ENCODE assay signal across 1 cellular context in genomic region chr16:11869657-11870228, GRCh38.
TF ChIP-seq lines count a peak whose summit lies in the region.

No MANE protein-coding gene starts in this region.

TF ChIP-seq in HepG2, 621 proteins besides CTCF, POLR2A, EP300 and RAD21 (continues in another document):
- TF ChIP-seq TP53 (CRISPR knock-in tag; conservative IDR thresholded peaks at IDR 0.05): 0 out of 2 replicates have a peak, but pooled peaks have one; percentile 44
- no peak for TF ChIP-seq TMF1 (CRISPR knock-in tag; IDR thresholded peaks at IDR 0.05; ENCODE audit: low read depth)
- peak; percentile 55; the same call in 1 of the 2 replicates for TF ChIP-seq ZNF691 (CRISPR knock-in tag; IDR thresholded peaks at IDR 0.05; ENCODE audit: borderline replicate concordance, low read depth)
- 0 out of 2 replicates have a peak, but pooled peaks have one; percentile 46 for TF ChIP-seq ATF6 (CRISPR knock-in tag; conservative IDR thresholded peaks at IDR 0.05)
- TF ChIP-seq ZNF710 (CRISPR knock-in tag; IDR thresholded peaks at IDR 0.05; ENCODE audit: borderline replicate concordance): no peak
- TF ChIP-seq MAX (IDR thresholded peaks at IDR 0.05): 0 out of 2 replicates have a peak, but pooled peaks have one; percentile 24
- 0 out of 2 replicates have a peak, but pooled peaks have one; percentile 78 for TF ChIP-seq SSRP1 (CRISPR knock-in tag; IDR thresholded peaks at IDR 0.05)
- TF ChIP-seq MAFG (CRISPR knock-in tag; IDR thresholded peaks at IDR 0.05): no peak
- TF ChIP-seq ZNF747 (CRISPR knock-in tag; IDR thresholded peaks at IDR 0.05; ENCODE audit: borderline replicate concordance): peak; percentile 22; the same call in 1 of the 2 replicates
- 0 out of 2 replicates have a peak, but pooled peaks have one; percentile 54 for TF ChIP-seq PPARG (CRISPR knock-in tag; conservative IDR thresholded peaks at IDR 0.05)
- TF ChIP-seq RXRB (CRISPR knock-in tag; IDR thresholded peaks at IDR 0.05; ENCODE audit: borderline replicate concordance): peak; percentile 71; the same call in 1 of the 2 replicates
- TF ChIP-seq CREM (IDR thresholded peaks at IDR 0.05): peak; percentile 62
- no peak for TF ChIP-seq CREM (CRISPR knock-in tag; IDR thresholded peaks at IDR 0.05)
- TF ChIP-seq MTF2 (CRISPR knock-in tag; IDR thresholded peaks at IDR 0.05; ENCODE audit: borderline replicate concordance): no peak
- TF ChIP-seq NR2F6 (IDR thresholded peaks at IDR 0.05): no peak
- TF ChIP-seq NR2F6 (CRISPR knock-in tag; IDR thresholded peaks at IDR 0.05): peak; percentile 68; the same call in 1 of the 2 replicates
- peak; percentile 98; the same call in 1 of the 2 replicates for TF ChIP-seq NCOR1 (IDR thresholded peaks at IDR 0.05; ENCODE audit: borderline replicate concordance, low read length)
- no peak for TF ChIP-seq MXD3 (CRISPR knock-in tag; IDR thresholded peaks at IDR 0.05)
- no peak for TF ChIP-seq NONO (IDR thresholded peaks at IDR 0.05)
- TF ChIP-seq NONO (CRISPR knock-in tag; conservative IDR thresholded peaks at IDR 0.05): peak; percentile 60
- TF ChIP-seq GFI1 (CRISPR knock-in tag; IDR thresholded peaks at IDR 0.05; ENCODE audit: borderline replicate concordance): peak; percentile 58; the same call in 1 of the 2 replicates
- TF ChIP-seq ZKSCAN8 (CRISPR knock-in tag; IDR thresholded peaks at IDR 0.05; ENCODE audit: borderline replicate concordance): peak; percentile 57; the same call in 1 of the 2 replicates
- TF ChIP-seq RBM39 (IDR thresholded peaks at IDR 0.05; ENCODE audit: low read depth, low read length, poor library complexity, severe bottlenecking): no peak
- TF ChIP-seq ZC3H13 (CRISPR knock-in tag; IDR thresholded peaks at IDR 0.05): peak; percentile 38; the same call in 1 of the 2 replicates
- peak; percentile 59; the same call in 1 of the 2 replicates for TF ChIP-seq THAP11 (CRISPR knock-in tag; IDR thresholded peaks at IDR 0.05)
- TF ChIP-seq RXRA (CRISPR knock-in tag; IDR thresholded peaks at IDR 0.05): no peak; the same call in 1 of the 2 replicates
- no peak for TF ChIP-seq ATRX (CRISPR knock-in tag; IDR thresholded peaks at IDR 0.05; ENCODE audit: borderline replicate concordance)
- TF ChIP-seq FOXP4 (CRISPR knock-in tag; IDR thresholded peaks at IDR 0.05): peak; percentile 80
- TF ChIP-seq ZNF670 (CRISPR knock-in tag; IDR thresholded peaks at IDR 0.05; ENCODE audit: borderline replicate concordance): peak; percentile 22; the same call in 1 of the 2 replicates
- peak; percentile 35 for TF ChIP-seq ZNF12 (CRISPR knock-in tag; IDR thresholded peaks at IDR 0.05)
- peak; percentile 61; the same call in 1 of the 2 replicates for TF ChIP-seq YEATS4 (CRISPR knock-in tag; IDR thresholded peaks at IDR 0.05; ENCODE audit: borderline replicate concordance)
- TF ChIP-seq ZMYM4 (CRISPR knock-in tag; IDR thresholded peaks at IDR 0.05): peak; percentile 61; the same call in 1 of the 2 replicates
- TF ChIP-seq SALL1 (CRISPR knock-in tag; IDR thresholded peaks at IDR 0.05): peak; percentile 58; the same call in 1 of the 2 replicates
- peak; percentile 68 for TF ChIP-seq NCOA2 (CRISPR knock-in tag; IDR thresholded peaks at IDR 0.05)
- peak; percentile 59 for TF ChIP-seq ATF1 (CRISPR knock-in tag; IDR thresholded peaks at IDR 0.05)
- 0 out of 2 replicates have a peak, but pooled peaks have one; percentile 34 for TF ChIP-seq ZNF629 (CRISPR knock-in tag; conservative IDR thresholded peaks at IDR 0.05)
- TF ChIP-seq SIX4 (CRISPR knock-in tag; IDR thresholded peaks at IDR 0.05): peak; percentile 64; the same call in 1 of the 2 replicates
- peak; percentile 15; the same call in 1 of the 2 replicates for TF ChIP-seq RERE (CRISPR knock-in tag; IDR thresholded peaks at IDR 0.05; ENCODE audit: low read depth)
- peak; percentile 78; the same call in 1 of the 2 replicates for TF ChIP-seq ZSCAN21 (CRISPR knock-in tag; IDR thresholded peaks at IDR 0.05; ENCODE audit: borderline replicate concordance)
- peak; percentile 84 for TF ChIP-seq ASH2L (IDR thresholded peaks at IDR 0.05; ENCODE audit: insufficient read length, low read depth, low read length)
- TF ChIP-seq ATF4 (CRISPR knock-in tag; IDR thresholded peaks at IDR 0.05): peak in 1 of 2 experiments; percentile 43; a peak in 1 of 4 replicates
- no peak for TF ChIP-seq ATF3 (CRISPR knock-in tag; IDR thresholded peaks at IDR 0.05)
- 0 out of 2 replicates have a peak, but pooled peaks have one; percentile 35 for TF ChIP-seq ZBTB43 (CRISPR knock-in tag; conservative IDR thresholded peaks at IDR 0.05)
- peak; percentile 80 for TF ChIP-seq PAF1 (CRISPR knock-in tag; IDR thresholded peaks at IDR 0.05)
- no peak for TF ChIP-seq PHF20 (CRISPR knock-in tag; IDR thresholded peaks at IDR 0.05)
- TF ChIP-seq MIXL1 (CRISPR knock-in tag; IDR thresholded peaks at IDR 0.05): peak; percentile 64; the same call in 1 of the 2 replicates
